8 cellular contexts compared by ENCODE assay signal in genomic region chr10:120735773-120736371, GRCh38.
DNase-seq lines count a peak whose midpoint lies in the region; ATAC-seq, FAIRE-seq and TF ChIP-seq lines count a peak whose summit lies in the region.
"Had no signal": no experiment of that assay in that cellular context is flagged by ENCODE, and none has a peak within 500 bp of the region (broad histone marks: within the 10 kb centered on the region; RNA-seq: fewer than 3 reads in every experiment).

No MANE protein-coding gene starts in this region.

- 39 to 41% methylated on average over 4 to 5 of the region's 5 CpGs for WGBS in transverse colon (ENCODE audit: low coverage in 1 of 2), 2 donors

- H3K27me3 ChIP-seq in transverse colon, result no peaks in the 10 kb centered on the region
- no peaks in the 10 kb centered on the region for H3K27me3 ChIP-seq in effector memory CD4-positive, alpha-beta T cell (replicated peaks; ENCODE audit: control insufficient read depth, insufficient read depth, low read length, poor library complexity, severe bottlenecking)

- peak; percentile 62; the same call in 2 of the 3 replicates for TF ChIP-seq CTCF in GM12872 (IDR thresholded peaks at IDR 0.05; ENCODE audit: insufficient read depth, low read depth, low read length)
- TF ChIP-seq CTCF in transverse colon (IDR thresholded peaks at IDR 0.05), result peak; percentile 53 to 65 (median 61)

- H3K27ac ChIP-seq in SK-N-MC (no peak overlapping the region), transverse colon (no peak overlapping the region)
- H3K27ac ChIP-seq in effector memory CD4-positive, alpha-beta T cell (ENCODE audit: insufficient read depth, low read length, poor library complexity, severe bottlenecking), result no peak overlapping the region

- ATAC-seq in HG03460 (IDR thresholded peaks at IDR 0.05; ENCODE audit: unreplicated experiment) (peak; percentile 54), GM19035 (IDR thresholded peaks at IDR 0.05; ENCODE audit: unreplicated experiment) (no peak)

- H3K4me3 ChIP-seq in SK-N-MC (no peak overlapping the region), transverse colon (no peak overlapping the region)
- H3K4me3 ChIP-seq in effector memory CD4-positive, alpha-beta T cell (ENCODE audit: insufficient read depth, low read depth, low read length, poor library complexity, severe bottlenecking), result no peak overlapping the region

- no peaks in the 10 kb centered on the region for H3K36me3 ChIP-seq in SK-N-MC (ENCODE audit: insufficient read depth, low read length)
- H3K36me3 ChIP-seq in transverse colon, result no peaks in the 10 kb centered on the region
- no peaks in the 10 kb centered on the region for H3K36me3 ChIP-seq in effector memory CD4-positive, alpha-beta T cell (ENCODE audit: control insufficient read depth, insufficient read depth, low read length)

- in situ Hi-C loops in transverse colon (cut with MboI; ENCODE audit: low pct_ligation_motif_present in 1 of 4, low pct_unique_long_range_greater_than_20kb in 1 of 4, low sequenced_read_pairs in 3 of 4), result loop anchor here in 1 of 4 donors (25.0 kb wide), 1 partner anchor 324 kb away; no protein-coding TSS in a partner anchor

- no peaks in the 10 kb centered on the region for H3K9me3 ChIP-seq in SK-N-MC (ENCODE audit: low read depth, low read length)
- no peaks in the 10 kb centered on the region for H3K9me3 ChIP-seq in transverse colon
- H3K9me3 ChIP-seq in effector memory CD4-positive, alpha-beta T cell (ENCODE audit: control insufficient read depth, low read length), result no peaks in the 10 kb centered on the region

- no peaks in the 10 kb centered on the region for H3K4me1 ChIP-seq in transverse colon
- no peaks in the 10 kb centered on the region for H3K4me1 ChIP-seq in effector memory CD4-positive, alpha-beta T cell (ENCODE audit: control insufficient read depth, insufficient read depth, low read length, poor library complexity, severe bottlenecking)

- TF ChIP-seq POLR2A in transverse colon (IDR thresholded peaks at IDR 0.05), result no peak

- peak; percentile 70 for FAIRE-seq in frontal cortex (lab: Jason Lieb, UNC)

- intact Hi-C loops in transverse colon (cut with DNase I; ENCODE audit: low total_unique reads), result no loop called here

- H3K9ac ChIP-seq in SK-N-MC (ENCODE audit: insufficient read length), result no peak overlapping the region

- TF ChIP-seq EP300 in transverse colon (IDR thresholded peaks at IDR 0.05; ENCODE audit: low read depth), result no peak

- DNase-seq in SK-N-MC (ENCODE audit: low read depth, low spot score) (peak; percentile 1), frontal cortex (ENCODE audit: low spot score in 2 of 2) (no peak), transverse colon (no peak)
- DNase-seq in effector memory CD4-positive, alpha-beta T cell, result no peak
- DNase-seq: right cardiac atrium had no signal
